ENCODE assay signal across 10 cellular contexts in genomic region chr16:57765160-57765728, GRCh38.
"Had no signal": no experiment of that assay in that cellular context is flagged by ENCODE, and none has a peak within 500 bp of the region (broad histone marks: within the 10 kb centered on the region; RNA-seq: fewer than 3 reads in every experiment).

No MANE protein-coding gene starts in this region.

- H3K4me1 ChIP-seq: right atrium auricular region had no signal

- H3K36me3 Mint-ChIP-seq: activated naive CD8-positive, alpha-beta T cell; T-cell had no signal

- H3K9me3 ChIP-seq: right atrium auricular region, tibial artery had no signal

- H3K27me3 Mint-ChIP-seq: activated naive CD8-positive, alpha-beta T cell; progenitor cell of endocrine pancreas; T-cell had no signal

- H3K4me3 ChIP-seq: cardiac muscle cell, right atrium auricular region, skin epidermis, tibial artery had no signal

- H3K27ac ChIP-seq: cardiac muscle cell, right atrium auricular region, tibial artery had no signal

- H3K9me3 Mint-ChIP-seq: nephron progenitor cell, T-cell had no signal

- H3K4me3 Mint-ChIP-seq: activated naive CD8-positive, alpha-beta T cell; nephron progenitor cell; T-cell had no signal

- H3K4me1 Mint-ChIP-seq: T-cell had no signal

- H3K27me3 ChIP-seq: cardiac muscle cell, right atrium auricular region, tibial artery had no signal

- H3K27ac Mint-ChIP-seq: activated naive CD8-positive, alpha-beta T cell; nephron progenitor cell; progenitor cell of endocrine pancreas; T-cell had no signal

- DNase-seq: glutamatergic neuron, mammary epithelial cell, tibial artery had no signal
